ENCODE assay signal across 11 cellular contexts in genomic region chr2:222295368-222296041, GRCh38. TPM values are rescaled to one million over a fixed set of nuclear protein-coding genes. Genes with fewer than 3 reads are reported as not detected.
DNase-seq lines count a peak whose midpoint lies in the region; ATAC-seq, FAIRE-seq and TF ChIP-seq lines count a peak whose summit lies in the region.
"Had no signal": no experiment of that assay in that cellular context is flagged by ENCODE, and none has a peak within 500 bp of the region (broad histone marks: within the 10 kb centered on the region; RNA-seq: fewer than 3 reads in every experiment).

No MANE protein-coding gene starts in this region.

- peak overlapping the region; percentile 93 for H3K27ac Mint-ChIP-seq in HFFc6

- H3K27me3 ChIP-seq in ACC112 (ENCODE audit: insufficient read depth, low read length), result peaks cover 99% of the 10 kb centered on the region
- peaks cover 99% of the 10 kb centered on the region for H3K27me3 ChIP-seq in mucosa of stomach (ENCODE audit: control insufficient read depth, insufficient read depth, low read length)

- no peak for TF ChIP-seq CTCF in HFFc6 (IDR thresholded peaks at IDR 0.05)
- no peak for TF ChIP-seq CTCF in coronary artery (IDR thresholded peaks at IDR 0.05)

- no peak overlapping the region for H3K9ac ChIP-seq in mucosa of stomach (ENCODE audit: low read length)

- H3K9me3 Mint-ChIP-seq in HFFc6, result no peaks in the 10 kb centered on the region

- no peak for FAIRE-seq in HTR-8/SVneo (lab: Jason Lieb, UNC)

- H3K4me1 ChIP-seq in ACC112 (ENCODE audit: control insufficient read depth, insufficient read depth, low read length, unreplicated experiment) (no peaks in the 10 kb centered on the region), mucosa of stomach (ENCODE audit: control insufficient read depth, insufficient read depth, low read length) (peaks cover 34% of the 10 kb centered on the region)

- H3K9me3 ChIP-seq in mucosa of stomach (ENCODE audit: control insufficient read depth, low read length), result no peaks in the 10 kb centered on the region
- H3K9me3 ChIP-seq: adrenal gland had no signal

- H3K79me2 ChIP-seq in ACC112 (ENCODE audit: control insufficient read depth, insufficient read depth, low read length, unreplicated experiment), result no peaks in the 10 kb centered on the region

- H3K4me3 Mint-ChIP-seq in HFFc6, result peak overlapping the region; percentile 97

- H3K27ac ChIP-seq in ACC112 (ENCODE audit: low read depth, low read length) (no peak overlapping the region), coronary artery (no peak overlapping the region)
- H3K27ac ChIP-seq: adrenal gland had no signal

- H3K36me3 ChIP-seq in ACC112 (ENCODE audit: insufficient read depth, low read length) (no peaks in the 10 kb centered on the region), mucosa of stomach (ENCODE audit: control insufficient read depth, insufficient read depth, low read length) (no peaks in the 10 kb centered on the region)
- H3K36me3 ChIP-seq: adrenal gland had no signal

- ATAC-seq in activated CD4-positive, CD25-positive, alpha-beta regulatory T cell treated with anti-CD3 and anti-CD28 coated beads, Interleukin-2, amount 50 U/mL, for 24 hours, result no peak
- no peak for ATAC-seq in HG02610 (IDR thresholded peaks at IDR 0.05; ENCODE audit: unreplicated experiment)

- peaks cover 77% of the 10 kb centered on the region for H3K4me1 Mint-ChIP-seq in HFFc6 (ENCODE audit: low read depth)

- H3K27me3 Mint-ChIP-seq in HFFc6 (ENCODE audit: insufficient read depth), result peaks cover 3% of the 10 kb centered on the region; the same call in 1 of the 2 replicates

- peaks cover 41% of the 10 kb centered on the region for H3K36me3 Mint-ChIP-seq in HFFc6 (ENCODE audit: low read depth)

- DNase-seq in HFFc6, result peak; percentile 27
- no peak for DNase-seq in coronary artery (ENCODE audit: low spot score)
- no peak for DNase-seq in NCI-H1048 (lab: John Stamatoyannopoulos, UW)
- no peak for DNase-seq in HTR-8/SVneo (ENCODE audit: insufficient read length, low spot score)
- DNase-seq: adrenal gland, GOT3 had no signal

- peak overlapping the region; percentile 56 for H3K4me3 ChIP-seq in ACC112 (ENCODE audit: low read depth, low read length)
- peak overlapping the region; percentile 63 for H3K4me3 ChIP-seq in coronary artery
- peak overlapping the region; percentile 6 for H3K4me3 ChIP-seq in mucosa of stomach (ENCODE audit: low read length)

- H2AFZ ChIP-seq in ACC112 (ENCODE audit: low read length, unreplicated experiment), result no peak overlapping the region

RNA-seq across cellular contexts. Expression of gene PAX3, which starts 3.3 kb away (rescaled TPM):
- 10 to 100 TPM; 13.2 to 20.7 (median 16.4) TPM for total RNA-seq in HFFc6 (2021; fragmentation: NEBNext Ultra II Directional; extraction: Animal tissue kit (Norgen Biotek cat#: 25700))
- total RNA-seq: adrenal gland, G401 had no signal

Comparison
In these comparisons a context has a peak if more than half of its experiments do, and no peak if none do; other contexts are left out.
1. H3K4me3 ChIP-seq: peak in every context shown above with its lines; median percentile 63 in coronary artery; 56 in ACC112; 6 in mucosa of stomach.